In genomic region chr1:205585835-205586785, GRCh38 we compare ENCODE assay signal across 1 cellular context.
TF ChIP-seq lines count a peak whose summit lies in the region.

No MANE protein-coding gene starts in this region.

TF ChIP-seq in HepG2, 621 proteins besides CTCF, POLR2A, EP300 and RAD21:
- peak; percentile 59 for TF ChIP-seq ZNF263 (CRISPR knock-in tag; IDR thresholded peaks at IDR 0.05)
- TF ChIP-seq ZNF329 (CRISPR knock-in tag; IDR thresholded peaks at IDR 0.05; ENCODE audit: low read depth) = no peak
- no peak for TF ChIP-seq PHF21A (CRISPR knock-in tag; IDR thresholded peaks at IDR 0.05)
- no peak for TF ChIP-seq ZNF253 (CRISPR knock-in tag; IDR thresholded peaks at IDR 0.05; ENCODE audit: borderline replicate concordance)
- TF ChIP-seq ZBTB4 (CRISPR knock-in tag; IDR thresholded peaks at IDR 0.05; ENCODE audit: borderline replicate concordance) = no peak
- 0 out of 2 replicates have a peak, but pooled peaks have one; percentile 14 for TF ChIP-seq SALL1 (CRISPR knock-in tag; IDR thresholded peaks at IDR 0.05)
